Comparison of ENCODE assay signal across 1 cellular context in genomic region chr10:83539528-83540308, GRCh38.
TF ChIP-seq lines count a peak whose summit lies in the region.

No MANE protein-coding gene starts in this region.

TF ChIP-seq in HepG2, 621 proteins besides CTCF, POLR2A, EP300 and RAD21 (continued from another document):
- TF ChIP-seq ZNF800 (CRISPR knock-in tag; IDR thresholded peaks at IDR 0.05) (no peak), CBX2 (IDR thresholded peaks at IDR 0.05; ENCODE audit: low read depth, low read length) (no peak), CBX2 (CRISPR knock-in tag; IDR thresholded peaks at IDR 0.05; ENCODE audit: low read depth) (no peak), ZNF674 (CRISPR knock-in tag; IDR thresholded peaks at IDR 0.05; ENCODE audit: low read depth) (no peak), PRMT3 (CRISPR knock-in tag; IDR thresholded peaks at IDR 0.05; ENCODE audit: borderline replicate concordance, low read depth) (no peak), YY1 (IDR thresholded peaks at IDR 0.05; ENCODE audit: insufficient read depth, insufficient replicate concordance, low read depth, low read length) (no peak), U2AF1 (optimal IDR thresholded peaks at IDR 0.05; ENCODE audit: low read depth, low read length) (no peak), HOXD1 (CRISPR knock-in tag; IDR thresholded peaks at IDR 0.05) (no peak), HDAC1 (CRISPR knock-in tag; IDR thresholded peaks at IDR 0.05) (no peak), ATF4 (CRISPR knock-in tag; IDR thresholded peaks at IDR 0.05) (no peak), ZNF552 (CRISPR knock-in tag; IDR thresholded peaks at IDR 0.05; ENCODE audit: borderline replicate concordance) (no peak), ZNF678 (CRISPR knock-in tag; IDR thresholded peaks at IDR 0.05) (no peak)
- TF ChIP-seq, protein P1, sequence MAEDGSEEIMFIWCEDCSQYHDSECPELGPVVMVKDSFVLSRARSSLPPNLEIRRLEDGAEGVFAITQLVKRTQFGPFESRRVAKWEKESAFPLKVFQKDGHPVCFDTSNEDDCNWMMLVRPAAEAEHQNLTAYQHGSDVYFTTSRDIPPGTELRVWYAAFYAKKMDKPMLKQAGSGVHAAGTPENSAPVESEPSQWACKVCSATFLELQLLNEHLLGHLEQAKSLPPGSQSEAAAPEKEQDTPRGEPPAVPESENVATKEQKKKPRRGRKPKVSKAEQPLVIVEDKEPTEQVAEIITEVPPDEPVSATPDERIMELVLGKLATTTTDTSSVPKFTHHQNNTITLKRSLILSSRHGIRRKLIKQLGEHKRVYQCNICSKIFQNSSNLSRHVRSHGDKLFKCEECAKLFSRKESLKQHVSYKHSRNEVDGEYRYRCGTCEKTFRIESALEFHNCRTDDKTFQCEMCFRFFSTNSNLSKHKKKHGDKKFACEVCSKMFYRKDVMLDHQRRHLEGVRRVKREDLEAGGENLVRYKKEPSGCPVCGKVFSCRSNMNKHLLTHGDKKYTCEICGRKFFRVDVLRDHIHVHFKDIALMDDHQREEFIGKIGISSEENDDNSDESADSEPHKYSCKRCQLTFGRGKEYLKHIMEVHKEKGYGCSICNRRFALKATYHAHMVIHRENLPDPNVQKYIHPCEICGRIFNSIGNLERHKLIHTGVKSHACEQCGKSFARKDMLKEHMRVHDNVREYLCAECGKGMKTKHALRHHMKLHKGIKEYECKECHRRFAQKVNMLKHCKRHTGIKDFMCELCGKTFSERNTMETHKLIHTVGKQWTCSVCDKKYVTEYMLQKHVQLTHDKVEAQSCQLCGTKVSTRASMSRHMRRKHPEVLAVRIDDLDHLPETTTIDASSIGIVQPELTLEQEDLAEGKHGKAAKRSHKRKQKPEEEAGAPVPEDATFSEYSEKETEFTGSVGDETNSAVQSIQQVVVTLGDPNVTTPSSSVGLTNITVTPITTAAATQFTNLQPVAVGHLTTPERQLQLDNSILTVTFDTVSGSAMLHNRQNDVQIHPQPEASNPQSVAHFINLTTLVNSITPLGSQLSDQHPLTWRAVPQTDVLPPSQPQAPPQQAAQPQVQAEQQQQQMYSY (CRISPR knock-in tag; IDR thresholded peaks at IDR 0.05): no peak
